ENCODE assay signal across 33 cellular contexts in genomic region chr7:18706648-18707047, GRCh38.
"Had no signal": no experiment of that assay in that cellular context is flagged by ENCODE, and none has a peak within 500 bp of the region (broad histone marks: within the 10 kb centered on the region; RNA-seq: fewer than 3 reads in every experiment).

No MANE protein-coding gene starts in this region.

- H3K4me1 Mint-ChIP-seq: activated naive CD4-positive, alpha-beta T cell treated with anti-CD3 and anti-CD28 coated beads, Interleukin-2, amount 10 ng/mL, durations not matched to agents 7 days and 5 days; brain had no signal

- H3K4me3 ChIP-seq: ascending aorta, cardiac muscle cell, colonic mucosa, esophagus squamous epithelium, left lung, lower lobe of right lung, pancreas, psoas muscle, sigmoid colon, suprapubic skin, tibial artery, upper lobe of right lung had no signal

- H3K27ac Mint-ChIP-seq: activated CD4-positive, alpha-beta memory T cell treated with anti-CD3 and anti-CD28 coated beads for 36 hours; activated CD4-positive, alpha-beta T cell treated with anti-CD3 and anti-CD28 coated beads, Interleukin-2, amount 10 ng/mL, durations not matched to agents 24 days and 14 days; activated naive CD4-positive, alpha-beta T cell treated with anti-CD3 and anti-CD28 coated beads, Interleukin-2, amount 10 ng/mL, durations not matched to agents 7 days and 5 days; activated naive CD8-positive, alpha-beta T cell treated with anti-CD3 and anti-CD28 coated beads, Interleukin-2, amount 10 ng/mL, durations not matched to agents 7 days and 5 days; stimulated activated naive B cell treated with anti-CD40 and anti-IgM and Interleukin-4, amounts not matched to agents 10 μg/mL and 1 μg/mL and 100 μg/mL, for 72 hours had no signal

- H3K27ac ChIP-seq: ascending aorta, cardiac muscle cell, colonic mucosa, epithelial cell of prostate, esophagus squamous epithelium, left lung, lower lobe of right lung, pancreas, psoas muscle, sigmoid colon, suprapubic skin, tibial artery, upper lobe of right lung had no signal

- FAIRE-seq: endometrium, frontal cortex, pancreas, small intestine had no signal

- H3K36me3 ChIP-seq: ascending aorta, cardiac muscle cell, colonic mucosa, esophagus squamous epithelium, left lung, lower lobe of right lung, pancreas, sigmoid colon, suprapubic skin, tibial artery, upper lobe of right lung had no signal

- H3K27me3 Mint-ChIP-seq: activated CD4-positive, alpha-beta memory T cell treated with anti-CD3 and anti-CD28 coated beads for 36 hours; activated CD4-positive, alpha-beta T cell treated with anti-CD3 and anti-CD28 coated beads, Interleukin-2, amount 10 ng/mL, durations not matched to agents 24 days and 14 days; activated naive CD4-positive, alpha-beta T cell treated with anti-CD3 and anti-CD28 coated beads, Interleukin-2, amount 10 ng/mL, durations not matched to agents 7 days and 5 days; activated naive CD8-positive, alpha-beta T cell treated with anti-CD3 and anti-CD28 coated beads, Interleukin-2, amount 10 ng/mL, durations not matched to agents 7 days and 5 days; brain; stimulated activated naive B cell treated with anti-CD40 and anti-IgM and Interleukin-4, amounts not matched to agents 10 μg/mL and 1 μg/mL and 100 μg/mL, for 72 hours had no signal

- H3K9me3 Mint-ChIP-seq: activated CD4-positive, alpha-beta memory T cell treated with anti-CD3 and anti-CD28 coated beads for 36 hours; activated CD4-positive, alpha-beta T cell treated with anti-CD3 and anti-CD28 coated beads, Interleukin-2, amount 10 ng/mL, durations not matched to agents 24 days and 14 days; activated naive CD4-positive, alpha-beta T cell treated with anti-CD3 and anti-CD28 coated beads, Interleukin-2, amount 10 ng/mL, durations not matched to agents 7 days and 5 days; activated naive CD8-positive, alpha-beta T cell treated with anti-CD3 and anti-CD28 coated beads, Interleukin-2, amount 10 ng/mL, durations not matched to agents 7 days and 5 days had no signal

- H3K4me1 ChIP-seq: ascending aorta, colonic mucosa, esophagus squamous epithelium, left lung, lower lobe of right lung, pancreas, psoas muscle, sigmoid colon, suprapubic skin, upper lobe of right lung had no signal

- H3K4me3 Mint-ChIP-seq: activated CD4-positive, alpha-beta memory T cell treated with anti-CD3 and anti-CD28 coated beads for 36 hours; activated CD4-positive, alpha-beta T cell treated with anti-CD3 and anti-CD28 coated beads, Interleukin-2, amount 10 ng/mL, durations not matched to agents 24 days and 14 days; activated naive CD4-positive, alpha-beta T cell treated with anti-CD3 and anti-CD28 coated beads, Interleukin-2, amount 10 ng/mL, durations not matched to agents 7 days and 5 days; activated naive CD8-positive, alpha-beta T cell treated with anti-CD3 and anti-CD28 coated beads, Interleukin-2, amount 10 ng/mL, durations not matched to agents 7 days and 5 days; brain; neural crest cell; stimulated activated naive B cell treated with anti-CD40 and anti-IgM and Interleukin-4, amounts not matched to agents 10 μg/mL and 1 μg/mL and 100 μg/mL, for 72 hours had no signal

- H3K27me3 ChIP-seq: ascending aorta, cardiac muscle cell, colonic mucosa, esophagus squamous epithelium, left lung, pancreas, sigmoid colon, suprapubic skin, tibial artery, upper lobe of right lung had no signal

- DNase-seq: activated CD4-positive, alpha-beta memory T cell treated with anti-CD3 and anti-CD28 coated beads for 36 hours; activated CD4-positive, alpha-beta T cell treated with anti-CD3 and anti-CD28 coated beads, Interleukin-2, amount 10 ng/mL, durations not matched to agents 24 days and 14 days; activated CD4-positive, CD25-positive, alpha-beta regulatory T cell treated with anti-CD3 and anti-CD28 coated beads, Interleukin-2, amount 50 U/mL, for 72 hours; activated CD8-positive, alpha-beta memory T cell treated with anti-CD3 and anti-CD28 coated beads, Interleukin-2, amount 50 U/mL, for 4 hours; activated gamma-delta T cell; activated naive CD4-positive, alpha-beta T cell treated with anti-CD3 and anti-CD28 coated beads, Interleukin-2, amount 10 ng/mL, durations not matched to agents 7 days and 5 days; activated naive CD8-positive, alpha-beta T cell treated with anti-CD3 and anti-CD28 coated beads, Interleukin-2, amount 10 ng/mL, durations not matched to agents 7 days and 5 days; activated T-cell treated with anti-CD3 and anti-CD28 coated beads, Interleukin-2, amount 50 U/mL, for 1 hour; cerebellar nuclear complex; colonic mucosa; effector CD8-positive, alpha-beta T cell; esophagus squamous epithelium; kidney glomerular epithelial cell; left lung; lower lobe of right lung; nucleus accumbens; pancreas; psoas muscle; sigmoid colon; small intestine; stimulated activated CD4-positive, alpha-beta T cell treated with anti-CD3 and anti-CD28 coated beads, Interleukin-15, amount 100 ng/mL, for 24 hours; stimulated activated CD4-positive, alpha-beta T cell treated with anti-CD3 and anti-CD28 coated beads, Interleukin-2, amount 100 ng/mL, for 24 hours; stimulated activated naive B cell treated with anti-CD40 and anti-IgM and Interleukin-4, amounts not matched to agents 10 μg/mL and 1 μg/mL and 100 μg/mL, for 72 hours; tibial artery; upper lobe of right lung had no signal

- H3K9me3 ChIP-seq: ascending aorta, colonic mucosa, esophagus squamous epithelium, left lung, lower lobe of right lung, pancreas, psoas muscle, sigmoid colon, suprapubic skin, tibial artery, upper lobe of right lung had no signal

- ATAC-seq: left lung; lower lobe of right lung; pancreas; psoas muscle; stimulated activated naive B cell treated with anti-CD40 and anti-IgM and Interleukin-4, amounts not matched to agents 10 μg/mL and 1 μg/mL and 100 μg/mL, for 72 hours; upper lobe of right lung had no signal
